Comparison of ENCODE assay signal across 9 cellular contexts in the genomic region with DNA sequence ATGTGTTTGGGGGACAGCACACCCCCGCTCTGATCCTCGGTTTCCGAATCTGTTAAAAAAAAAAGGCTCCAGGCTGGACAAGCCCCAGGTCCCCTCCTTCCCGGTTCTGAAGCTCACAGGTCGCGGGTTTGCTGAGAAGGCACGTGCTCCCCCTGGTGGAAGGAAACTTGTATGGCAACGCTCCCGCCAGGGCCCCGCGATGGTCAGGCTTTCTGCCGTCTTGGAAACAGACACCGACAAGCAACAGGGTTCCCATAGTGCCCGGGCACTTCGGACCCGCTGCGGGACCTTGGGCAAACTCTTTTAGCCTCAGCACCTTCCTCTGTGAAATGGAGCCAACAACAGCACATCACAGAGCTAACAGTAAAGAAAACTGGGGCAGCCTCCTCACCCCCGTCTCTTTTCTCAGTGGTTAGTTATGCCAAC.
A peak's percentile ranks its signal among the peaks of the same experiment; 100 is the strongest.
DNase-seq lines count a peak whose midpoint lies in the region; ATAC-seq and TF ChIP-seq lines count a peak whose summit lies in the region.
"Had no signal": no experiment of that assay in that cellular context is flagged by ENCODE, and none has a peak within 500 bp of the region (broad histone marks: within the 10 kb centered on the region; RNA-seq: fewer than 3 reads in every experiment).

No MANE protein-coding gene starts in this region.

- no peaks in the 10 kb centered on the region for H3K36me3 Mint-ChIP-seq in activated T-helper 1 cell treated with anti-CD3 and anti-CD28 coated beads, Interleukin-12 subunit alpha, Interleukin-12 subunit beta, Interleukin-2, Interleukin-4 antibody, amounts not matched to agents 30 ng/mL and 10 ng/mL and 1 ng/mL, durations not matched to agents 14 hours and 24 hours and 36 hours (ENCODE audit: low read depth)

- peaks cover 100% of the 10 kb centered on the region for H3K27me3 ChIP-seq in suprapubic skin

- no peaks in the 10 kb centered on the region for H3K9me3 ChIP-seq in suprapubic skin

- H3K36me3 ChIP-seq in suprapubic skin, result no peaks in the 10 kb centered on the region

- TF ChIP-seq EP300 in suprapubic skin (IDR thresholded peaks at IDR 0.05), result no peak

- TF ChIP-seq POLR2A in suprapubic skin (IDR thresholded peaks at IDR 0.05), result no peak

- no peak overlapping the region for H3K4me3 ChIP-seq in LNCaP clone FGC (ENCODE audit: low read depth, low read length)
- no peak overlapping the region for H3K4me3 ChIP-seq in suprapubic skin
- H3K4me3 ChIP-seq: SK-N-MC had no signal

- H3K9me3 Mint-ChIP-seq in activated T-helper 1 cell treated with anti-CD3 and anti-CD28 coated beads, Interleukin-12 subunit alpha, Interleukin-12 subunit beta, Interleukin-2, Interleukin-4 antibody, amounts not matched to agents 30 ng/mL and 10 ng/mL and 1 ng/mL, durations not matched to agents 14 hours and 24 hours and 36 hours, result no peaks in the 10 kb centered on the region

- peaks cover 5% of the 10 kb centered on the region for H3K4me1 ChIP-seq in suprapubic skin

- H3K4me3 Mint-ChIP-seq in activated T-helper 1 cell treated with anti-CD3 and anti-CD28 coated beads, Interleukin-12 subunit alpha, Interleukin-12 subunit beta, Interleukin-2, Interleukin-4 antibody, amounts not matched to agents 30 ng/mL and 10 ng/mL and 1 ng/mL, durations not matched to agents 14 hours and 24 hours and 36 hours, result no peak overlapping the region

- peaks cover 10% of the 10 kb centered on the region for H3K27me3 Mint-ChIP-seq in activated T-helper 1 cell treated with anti-CD3 and anti-CD28 coated beads, Interleukin-12 subunit alpha, Interleukin-12 subunit beta, Interleukin-2, Interleukin-4 antibody, amounts not matched to agents 30 ng/mL and 10 ng/mL and 1 ng/mL, durations not matched to agents 14 hours and 24 hours and 36 hours (ENCODE audit: insufficient read depth)

- H3K27ac Mint-ChIP-seq in activated T-helper 1 cell treated with anti-CD3 and anti-CD28 coated beads, Interleukin-12 subunit alpha, Interleukin-12 subunit beta, Interleukin-2, Interleukin-4 antibody, amounts not matched to agents 30 ng/mL and 10 ng/mL and 1 ng/mL, durations not matched to agents 14 hours and 24 hours and 36 hours, result no peak overlapping the region

- intact Hi-C loops in activated T-helper 1 cell treated with anti-CD3 and anti-CD28 coated beads, Interleukin-12 subunit alpha, Interleukin-12 subunit beta, Interleukin-2, Interleukin-4 antibody, amounts not matched to agents 30 ng/mL and 10 ng/mL and 1 ng/mL, durations not matched to agents 14 hours and 24 hours and 36 hours (cut with micrococcal nuclease), result loop anchor here (1.0 to 10.0 kb wide), 6 partner anchors 9 to 373 kb away; no protein-coding TSS in a partner anchor

- ATAC-seq in GM21723 (IDR thresholded peaks at IDR 0.05; ENCODE audit: unreplicated experiment), result no peak

- TF ChIP-seq CTCF in LNCaP clone FGC (IDR thresholded peaks at IDR 0.05; ENCODE audit: control insufficient read depth, extremely low read depth, insufficient read depth) (peak; percentile 84), suprapubic skin (IDR thresholded peaks at IDR 0.05) (peak; percentile 73 to 92)

- 29% methylated on average over 1 of the region's 18 CpGs for WGBS in suprapubic skin

- DNase-seq in DMS 273 (lab: John Stamatoyannopoulos, UW; ENCODE audit: unreplicated experiment) (peak; percentile 87), LNCaP clone FGC (ENCODE audit: low read depth) (peak; percentile 31), RPMI7951 (ENCODE audit: low read depth) (peak; percentile 46), fibroblast of the conjunctiva (ENCODE audit: low read depth) (peak; percentile 52), nucleus accumbens (lab: John Stamatoyannopoulos, UW) (peak in 49 of 56 donors; percentile 6 to 81 (median 38)), suprapubic skin (ENCODE audit: low spot score in 2 of 2) (peak; percentile 81 to 87)
- peak; percentile 43 for DNase-seq in activated T-helper 1 cell treated with anti-CD3 and anti-CD28 coated beads, Interleukin-12 subunit alpha, Interleukin-12 subunit beta, Interleukin-2, Interleukin-4 antibody, amounts not matched to agents 30 ng/mL and 10 ng/mL and 1 ng/mL, durations not matched to agents 14 hours and 24 hours and 36 hours (ENCODE audit: low spot score)

- H3K4me1 Mint-ChIP-seq in activated T-helper 1 cell treated with anti-CD3 and anti-CD28 coated beads, Interleukin-12 subunit alpha, Interleukin-12 subunit beta, Interleukin-2, Interleukin-4 antibody, amounts not matched to agents 30 ng/mL and 10 ng/mL and 1 ng/mL, durations not matched to agents 14 hours and 24 hours and 36 hours (ENCODE audit: low read depth), result no peaks in the 10 kb centered on the region

- no peak overlapping the region for H3K27ac ChIP-seq in suprapubic skin
- H3K27ac ChIP-seq: SK-N-MC had no signal

Comparison
In these comparisons a context has a peak if more than half of its experiments do, and no peak if none do; other contexts are left out.
1. DNase-seq: peak in every context shown above with its lines; median percentile 87 in DMS 273; 84 in suprapubic skin; 52 in fibroblast of the conjunctiva; 46 in RPMI7951; 43 in activated T-helper 1 cell treated with anti-CD3 and anti-CD28 coated beads, Interleukin-12 subunit alpha, Interleukin-12 subunit beta, Interleukin-2, Interleukin-4 antibody, amounts not matched to agents 30 ng/mL and 10 ng/mL and 1 ng/mL, durations not matched to agents 14 hours and 24 hours and 36 hours; 38 in nucleus accumbens; 31 in LNCaP clone FGC.